In genomic region chr9:114072181-114073140, GRCh38 we compare ENCODE assay signal across 10 cellular contexts. TPM values are rescaled to one million over a fixed set of nuclear protein-coding genes. Genes with fewer than 3 reads are reported as not detected.
DNase-seq lines count a peak whose midpoint lies in the region; ATAC-seq and TF ChIP-seq lines count a peak whose summit lies in the region.
"Had no signal": no experiment of that assay in that cellular context is flagged by ENCODE, and none has a peak within 500 bp of the region (broad histone marks: within the 10 kb centered on the region; RNA-seq: fewer than 3 reads in every experiment).

No MANE protein-coding gene starts in this region.

- TF ChIP-seq EP300 in sigmoid colon (IDR thresholded peaks at IDR 0.05) = no peak

- no TSS peak for BruUV-seq in HCT116 (replicated peaks; lab: Mats Ljungman, UMichigan)

- peaks cover 9% of the 10 kb centered on the region for H3K4me1 Mint-ChIP-seq in WTC11

- H3K36me3 ChIP-seq in HCT116 (ENCODE audit: control insufficient read depth in 1 of 2, insufficient read depth in 2 of 2, low read length in 2 of 2) (no peaks in the 10 kb centered on the region), heart left ventricle (no peaks in the 10 kb centered on the region), sigmoid colon (no peaks in the 10 kb centered on the region)

- DNase-seq in HCT116 (ENCODE audit: low read depth, low spot score) (no peak), WTC11 (ENCODE audit: low spot score) (no peak), heart left ventricle (peak; percentile 37 to 76 (median 66)), sigmoid colon (peak; percentile 75), T-helper 9 cell (no peak), RPMI8226 (no peak)
- DNase-seq: naive thymus-derived CD4-positive, alpha-beta T cell had no signal

- no peaks in the 10 kb centered on the region for H3K79me2 ChIP-seq in HCT116 (ENCODE audit: insufficient read depth, low read length)

- H3K36me3 Mint-ChIP-seq in WTC11 = no peaks in the 10 kb centered on the region
- H3K36me3 Mint-ChIP-seq: activated naive CD8-positive, alpha-beta T cell; naive thymus-derived CD4-positive, alpha-beta T cell had no signal

- peaks cover 29% of the 10 kb centered on the region for H3K27me3 Mint-ChIP-seq in WTC11 (ENCODE audit: low read depth)

- H3K27ac Mint-ChIP-seq in WTC11 = no peak overlapping the region
- H3K27ac Mint-ChIP-seq: activated naive CD8-positive, alpha-beta T cell; naive thymus-derived CD4-positive, alpha-beta T cell had no signal

- H3K9ac ChIP-seq in HCT116 (ENCODE audit: low read length) = no peak overlapping the region

- H3K4me3 ChIP-seq in HCT116 (replicated peaks in 1 of 2; ENCODE audit: low read depth in 1 of 2, low read length in 2 of 2) (no peak overlapping the region), heart left ventricle (no peak overlapping the region), sigmoid colon (no peak overlapping the region)

- no peak overlapping the region for H3K4me2 ChIP-seq in HCT116 (ENCODE audit: low read length)

- H3K9me3 Mint-ChIP-seq in WTC11 = no peaks in the 10 kb centered on the region
- H3K9me3 Mint-ChIP-seq: naive thymus-derived CD4-positive, alpha-beta T cell had no signal

- H3K27ac ChIP-seq in HCT116 (ENCODE audit: low read depth, low read length) (no peak overlapping the region), heart left ventricle (no peak overlapping the region), sigmoid colon (no peak overlapping the region)

- no peak overlapping the region for H2AFZ ChIP-seq in HCT116 (ENCODE audit: low read depth, low read length, poor library complexity, severe bottlenecking)

- ATAC-seq in HCT116 (no peak), WTC11 (peak; percentile 45), heart left ventricle (peak; percentile 37 to 88 (median 82)), GM21576 (IDR thresholded peaks at IDR 0.05; ENCODE audit: unreplicated experiment) (no peak), HG03432 (IDR thresholded peaks at IDR 0.05; ENCODE audit: unreplicated experiment) (no peak)
- ATAC-seq: naive thymus-derived CD4-positive, alpha-beta T cell had no signal

- H3K4me1 ChIP-seq in HCT116 (ENCODE audit: control insufficient read depth in 1 of 2, insufficient read depth in 2 of 2, low read length in 2 of 2) = no peaks in the 10 kb centered on the region
- peaks cover 0 to 12% (median 4%) of the 10 kb centered on the region in 12 donors for H3K4me1 ChIP-seq in heart left ventricle
- peaks cover 0 to 10% (median 8%) of the 10 kb centered on the region in 4 donors for H3K4me1 ChIP-seq in sigmoid colon

- no peaks in the 10 kb centered on the region for H3K9me2 ChIP-seq in HCT116 (ENCODE audit: insufficient read depth)

- intact Hi-C loops in HCT116 (cut with micrococcal nuclease) = no loop called here
- intact Hi-C loops in heart left ventricle (cut with DNase I) = loop anchor here in 1 of 10 donors (10.0 kb wide), 1 partner anchor 62 kb away; no protein-coding TSS in a partner anchor
- intact Hi-C loops in sigmoid colon (cut with DNase I) = no loop called here

- CTCF ChIA-PET in HCT116 (lab: Charles Lee) (no interaction called here), WTC11 (lab: Charles Lee) (interaction anchor here (0.7 to 4.6 kb wide), 4 partner anchors 10 to 834 kb away, joined by 3 to 29 read pairs (median 4); no protein-coding TSS in a partner anchor)

- RAD21 ChIA-PET in HCT116 (lab: Charles Lee; ENCODE audit: low non-redundant PET in 1 of 2, low total read pairs in 2 of 2, uncharacterized antibody in 2 of 2, unreplicated experiment in 2 of 2) = no interaction called here

- TF ChIP-seq POLR2A in HCT116 (IDR thresholded peaks at IDR 0.05; ENCODE audit: borderline replicate concordance, extremely low read depth, insufficient read depth, insufficient read length) (no peak), heart left ventricle (IDR thresholded peaks at IDR 0.05) (no peak), sigmoid colon (IDR thresholded peaks at IDR 0.05) (no peak)

- 60 to 66% (median 65%) methylated on average over 14 of the region's 14 CpGs for WGBS in heart left ventricle, 4 donors
- WGBS in sigmoid colon, 2 donors = 47 to 69% methylated on average over 14 of the region's 14 CpGs

- peaks cover 10% of the 10 kb centered on the region for H3K27me3 ChIP-seq in HCT116 (ENCODE audit: insufficient read depth, low read length)
- peaks cover 0 to 22% (median 0%) of the 10 kb centered on the region in 9 donors for H3K27me3 ChIP-seq in heart left ventricle
- H3K27me3 ChIP-seq in sigmoid colon = no peaks in the 10 kb centered on the region

- peak; percentile 22; the same call in 1 of the 2 replicates for TF ChIP-seq RAD21 in HCT116 (IDR thresholded peaks at IDR 0.05; ENCODE audit: low read depth)

- no peaks in the 10 kb centered on the region for H3K9me3 ChIP-seq in HCT116 (ENCODE audit: control insufficient read depth in 1 of 2, insufficient read depth in 1 of 2, low read depth in 1 of 2, low read length in 2 of 2)
- H3K9me3 ChIP-seq in heart left ventricle = no peaks in the 10 kb centered on the region
- H3K9me3 ChIP-seq in sigmoid colon = no peaks in the 10 kb centered on the region

- no peak for TF ChIP-seq CTCF in HCT116 (IDR thresholded peaks at IDR 0.05 in 2 of 3, conservative IDR thresholded peaks at IDR 0.05 in 1 of 3; ENCODE audit: borderline replicate concordance in 1 of 3, insufficient read depth in 1 of 3, low read depth in 2 of 3, low read length in 2 of 3)
- TF ChIP-seq CTCF in WTC11 (IDR thresholded peaks at IDR 0.05) = no peak
- TF ChIP-seq CTCF in heart left ventricle (IDR thresholded peaks at IDR 0.05) = no peak
- no peak for TF ChIP-seq CTCF in sigmoid colon (IDR thresholded peaks at IDR 0.05)

- no peak overlapping the region for H3K4me3 Mint-ChIP-seq in WTC11
- H3K4me3 Mint-ChIP-seq: activated naive CD8-positive, alpha-beta T cell; naive thymus-derived CD4-positive, alpha-beta T cell had no signal

- no peaks in the 10 kb centered on the region for H4K20me1 ChIP-seq in HCT116 (ENCODE audit: insufficient read depth)

- POLR2A ChIA-PET in HCT116 (lab: Charles Lee) (no interaction called here), WTC11 (lab: Charles Lee) (no interaction called here)

TF ChIP-seq in HCT116, 20 proteins besides CTCF, POLR2A, EP300 and RAD21:
- TF ChIP-seq SRF (IDR thresholded peaks at IDR 0.05; ENCODE audit: low read depth) (no peak), ELF1 (IDR thresholded peaks at IDR 0.05; ENCODE audit: borderline replicate concordance, low read depth) (no peak), CEBPB (IDR thresholded peaks at IDR 0.05; ENCODE audit: low read depth) (no peak)
TF ChIP-seq in HCT116: peak in this region for 0.

TF ChIP-seq in WTC11, 78 proteins besides CTCF, POLR2A, EP300 and RAD21 (continues in another document):
- TF ChIP-seq AFF4 (CRISPR knock-in tag; IDR thresholded peaks at IDR 0.05; ENCODE audit: borderline replicate concordance) (no peak), PREB (CRISPR knock-in tag; IDR thresholded peaks at IDR 0.05; ENCODE audit: borderline replicate concordance) (no peak), TEAD4 (CRISPR knock-in tag; IDR thresholded peaks at IDR 0.05) (no peak)

RNA-seq across cellular contexts. Expression of gene AMBP, which starts 5.6 kb away (rescaled TPM):
- 1.9 TPM for total RNA-seq in HCT116 (2021; ENCODE audit: unreplicated experiment)
- polyA plus RNA-seq in HCT116 (2012) = not detected in 2 replicates
- 3.3 to 3.6 TPM (median 3.5 TPM) in 3 replicates for total RNA-seq in WTC11 (2021)
- under 1 TPM in 2 of 9 donors, not detected in 7; 0.20 to 0.32 TPM for total RNA-seq in heart left ventricle
- under 1 TPM in 1 of 2 donors, not detected in 1; 0.08 TPM for polyA plus RNA-seq in heart left ventricle
- total RNA-seq in sigmoid colon = not detected
- polyA plus RNA-seq in sigmoid colon = under 1 TPM in 1 of 3 donors, not detected in 2; 0.66 TPM
- total RNA-seq: naive thymus-derived CD4-positive, alpha-beta T cell had no signal
- polyA plus RNA-seq: naive thymus-derived CD4-positive, alpha-beta T cell had no signal

RNA-seq across cellular contexts. Expression of gene KIF12, which starts 26.6 kb away (rescaled TPM):
- total RNA-seq in HCT116 (2021; ENCODE audit: unreplicated experiment) = 6.4 TPM
- polyA plus RNA-seq in HCT116 (2012) = 4.5 and 5.7 TPM in 2 replicates
- 3.0 to 4.0 TPM (median 3.1 TPM) in 3 replicates for total RNA-seq in WTC11 (2021)
- total RNA-seq in heart left ventricle = under 1 TPM in 1 of 9 donors, not detected in 8; 0.21 TPM
- polyA plus RNA-seq in heart left ventricle = under 1 TPM in 1 of 2 donors, not detected in 1; 0.08 TPM
- total RNA-seq in sigmoid colon = 1 to 10 TPM in 1 of 4 donors, not detected in 3; 1.4 TPM
- 1 to 10 TPM; 2.5 to 6.9 (median 4.8) TPM for polyA plus RNA-seq in sigmoid colon
- total RNA-seq: naive thymus-derived CD4-positive, alpha-beta T cell had no signal
- polyA plus RNA-seq: naive thymus-derived CD4-positive, alpha-beta T cell had no signal

Comparison
In these comparisons a context has a peak if more than half of its experiments do, and no peak if none do; other contexts are left out.
1. ATAC-seq: peak in WTC11 (single experiment) and heart left ventricle (4 of 4); none in HCT116 (single experiment), GM21576 (single experiment) and HG03432 (single experiment).
2. DNase-seq: peak in heart left ventricle (5 of 5) and sigmoid colon (single experiment); none in HCT116 (single experiment), WTC11 (single experiment), T-helper 9 cell (single experiment) and RPMI8226 (single experiment).